Comparison of ENCODE assay signal across 14 cellular contexts in genomic region chr6:148200302-148200701, GRCh38.
DNase-seq lines count a peak whose midpoint lies in the region; ATAC-seq and TF ChIP-seq lines count a peak whose summit lies in the region.
"Had no signal": no experiment of that assay in that cellular context is flagged by ENCODE, and none has a peak within 500 bp of the region (broad histone marks: within the 10 kb centered on the region; RNA-seq: fewer than 3 reads in every experiment).

No MANE protein-coding gene starts in this region.

- H3K4me1 Mint-ChIP-seq in glutamatergic neuron (ENCODE audit: low read depth, unreplicated experiment), result peaks cover 6% of the 10 kb centered on the region

- no peaks in the 10 kb centered on the region for H3K9me3 Mint-ChIP-seq in glutamatergic neuron (ENCODE audit: unreplicated experiment)

- no peaks in the 10 kb centered on the region for H3K27me3 Mint-ChIP-seq in glutamatergic neuron (ENCODE audit: unreplicated experiment)

- H3K36me3 Mint-ChIP-seq in glutamatergic neuron (ENCODE audit: unreplicated experiment), result no peaks in the 10 kb centered on the region
- H3K36me3 Mint-ChIP-seq: CD8-positive, alpha-beta T cell; IgD-negative memory B cell had no signal

- TF ChIP-seq CTCF in glutamatergic neuron (IDR thresholded peaks at IDR 0.05; ENCODE audit: partially characterized antibody, unreplicated experiment), result no peak

- no peak overlapping the region for H3K27ac Mint-ChIP-seq in glutamatergic neuron (ENCODE audit: unreplicated experiment)
- H3K27ac Mint-ChIP-seq: CD8-positive, alpha-beta T cell; IgD-negative memory B cell had no signal

- ATAC-seq in HG02763 (IDR thresholded peaks at IDR 0.05; ENCODE audit: unreplicated experiment), result no peak
- ATAC-seq: CD8-positive, alpha-beta T cell had no signal

- no peak overlapping the region for H3K4me3 Mint-ChIP-seq in glutamatergic neuron (ENCODE audit: unreplicated experiment)
- H3K4me3 Mint-ChIP-seq: CD8-positive, alpha-beta T cell; IgD-negative memory B cell had no signal

- DNase-seq in NCI-H82 (lab: John Stamatoyannopoulos, UW), result peak; percentile 53
- DNase-seq in NCI-H82 treated with DMSO at 0.1 percent for 48 hours (lab: John Stamatoyannopoulos, UW; ENCODE audit: unreplicated experiment), result no peak
- DNase-seq in SHP77 (lab: John Stamatoyannopoulos, UW), result peak; percentile 78
- peak; percentile 35 for DNase-seq in glutamatergic neuron
- DNase-seq in putamen (ENCODE audit: low spot score), result peak; percentile 40
- DNase-seq in HUDEP-2 (lab: John Stamatoyannopoulos, UW; ENCODE audit: unreplicated experiment in 76 of 76), result no peak
- DNase-seq in HT-29 (ENCODE audit: low spot score), result no peak
- DNase-seq: activated naive CD4-positive, alpha-beta T cell treated with anti-CD3 and anti-CD28 coated beads, Interleukin-2, amount 50 U/mL, for 16 hours; CD8-positive, alpha-beta T cell; erythroblast; NCI-H1436; NCI-H526 treated with DMSO at 0.1 percent for 48 hours had no signal

Comparison
In these comparisons a context has a peak if more than half of its experiments do, and no peak if none do; other contexts are left out.
1. DNase-seq: peak in NCI-H82 (single experiment), SHP77 (2 of 2), glutamatergic neuron (single experiment) and putamen (single experiment); none in NCI-H82 treated with DMSO at 0.1 percent for 48 hours (single experiment), HUDEP-2 (0 of 76) and HT-29 (single experiment).